Comparison of ENCODE assay signal across 8 cellular contexts in the genomic region with DNA sequence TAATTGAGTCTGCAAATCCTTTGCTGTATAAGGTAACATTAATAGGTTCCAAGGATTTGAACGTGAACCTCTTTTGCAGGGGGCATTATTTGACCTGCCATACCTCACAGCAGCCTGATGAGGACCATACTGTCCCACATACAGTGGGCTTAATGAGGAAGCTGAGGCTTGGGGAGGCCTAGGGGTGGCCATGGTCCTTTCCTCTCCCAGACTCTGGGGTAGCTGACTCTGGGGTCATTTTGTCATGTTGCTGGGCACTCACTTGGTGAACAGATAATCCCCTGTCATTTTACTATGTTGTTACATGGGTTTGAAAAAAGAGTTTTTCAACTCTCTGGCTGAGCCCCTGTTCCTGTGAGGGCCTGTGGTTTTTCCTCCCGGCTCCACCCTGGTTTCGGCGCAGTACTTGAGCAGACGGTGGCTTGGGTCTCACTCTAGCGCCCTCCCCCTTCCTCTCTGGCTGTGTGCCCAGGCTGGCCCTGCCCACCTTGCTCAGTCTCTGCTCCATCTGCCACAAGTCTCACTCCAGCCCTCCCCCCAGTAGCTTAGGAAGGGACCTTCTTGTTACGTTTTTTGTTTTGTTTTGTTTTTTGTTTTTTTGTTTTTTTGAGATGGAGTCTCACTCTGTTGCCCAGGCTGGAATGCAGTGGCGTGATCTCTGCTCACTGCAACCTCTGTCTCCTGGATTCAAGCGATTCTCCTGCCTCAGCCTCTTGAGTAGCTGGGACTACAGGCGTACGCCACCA. TPM values are rescaled to one million over a fixed set of nuclear protein-coding genes. Genes with fewer than 3 reads are reported as not detected.
DNase-seq lines count a peak whose midpoint lies in the region; ATAC-seq, FAIRE-seq and TF ChIP-seq lines count a peak whose summit lies in the region.

No MANE protein-coding gene starts in this region.

- H3K36me3 Mint-ChIP-seq in activated CD4-positive, alpha-beta T cell treated with anti-CD3 and anti-CD28 coated beads for 36 hours (ENCODE audit: low read depth) = peaks cover 7% of the 10 kb centered on the region
- no peaks in the 10 kb centered on the region for H3K36me3 Mint-ChIP-seq in osteocyte (ENCODE audit: unreplicated experiment)

- peak overlapping the region; percentile 69 for H3K4me3 Mint-ChIP-seq in activated CD4-positive, alpha-beta T cell treated with anti-CD3 and anti-CD28 coated beads for 36 hours
- H3K4me3 Mint-ChIP-seq in osteocyte (ENCODE audit: unreplicated experiment) = peak overlapping the region; percentile 3

- BruUV-seq in endothelial cell of umbilical vein (replicated peaks; lab: Mats Ljungman, UMichigan) = no TSS peak

- peaks cover 20% of the 10 kb centered on the region for H3K4me1 ChIP-seq in endothelial cell of umbilical vein (ENCODE audit: control insufficient read depth, extremely low read depth, insufficient read depth, low read length)

- no peaks in the 10 kb centered on the region for H3K9me1 ChIP-seq in endothelial cell of umbilical vein (replicated peaks; ENCODE audit: control insufficient read depth, extremely low read depth, insufficient read depth, low read length)

- peak overlapping the region; percentile 96 for H3K27ac Mint-ChIP-seq in activated CD4-positive, alpha-beta T cell treated with anti-CD3 and anti-CD28 coated beads for 36 hours
- peak overlapping the region; percentile 42 for H3K27ac Mint-ChIP-seq in osteocyte (ENCODE audit: unreplicated experiment)

- no peak overlapping the region for H3K9ac ChIP-seq in endothelial cell of umbilical vein (replicated peaks; ENCODE audit: extremely low read depth, insufficient read depth, low read length)

- peaks cover 3% of the 10 kb centered on the region for H3K36me3 ChIP-seq in GM06990 (ENCODE audit: control insufficient read depth, insufficient read depth, low read length)
- no peaks in the 10 kb centered on the region for H3K36me3 ChIP-seq in endothelial cell of umbilical vein (ENCODE audit: control insufficient read depth in 2 of 2, extremely low read depth in 1 of 2, insufficient read depth in 2 of 2, low read length in 2 of 2)

- H3K79me2 ChIP-seq in endothelial cell of umbilical vein (ENCODE audit: control insufficient read depth, insufficient read depth, low read length) = peaks cover 29% of the 10 kb centered on the region

- H3K27me3 ChIP-seq in GM06990 (replicated peaks; ENCODE audit: control insufficient read depth, insufficient read depth, low read length) (no peaks in the 10 kb centered on the region), endothelial cell of umbilical vein (ENCODE audit: control insufficient read depth in 2 of 2, insufficient read depth in 2 of 2, low read length in 2 of 2) (no peaks in the 10 kb centered on the region)

- intact Hi-C loops in activated CD4-positive, alpha-beta T cell treated with anti-CD3 and anti-CD28 coated beads for 36 hours (cut with DNase I, micrococcal nuclease) = loop anchor here (1.0 to 10.0 kb wide), 9 partner anchors 9 to 1931 kb away; a partner anchor contains a TSS
- intact Hi-C loops in endothelial cell of umbilical vein (cut with micrococcal nuclease) = no loop called here

- TF ChIP-seq CTCF in GM06990 (IDR thresholded peaks at IDR 0.05; ENCODE audit: insufficient read depth, low read length, poor library complexity, severe bottlenecking) (peak; percentile 2), endothelial cell of umbilical vein (IDR thresholded peaks at IDR 0.05; ENCODE audit: extremely low read depth in 1 of 2, insufficient read depth in 1 of 2, low read depth in 1 of 2, low read length in 2 of 2) (no peak), osteocyte (IDR thresholded peaks at IDR 0.05) (no peak)

- FAIRE-seq in endothelial cell of umbilical vein (lab: Jason Lieb, UNC) = peak; percentile 87

- no peak for TF ChIP-seq POLR2A in endothelial cell of umbilical vein (IDR thresholded peaks at IDR 0.05; ENCODE audit: low read depth, low read length)

- peak overlapping the region; percentile 46 for H3K27ac ChIP-seq in endothelial cell of umbilical vein (ENCODE audit: insufficient read depth, low read depth, low read length)

- H2AFZ ChIP-seq in endothelial cell of umbilical vein (ENCODE audit: low read depth, low read length) = peak overlapping the region; percentile 23

- H3K4me1 Mint-ChIP-seq in activated CD4-positive, alpha-beta T cell treated with anti-CD3 and anti-CD28 coated beads for 36 hours = peaks cover 90% of the 10 kb centered on the region
- peaks cover 18% of the 10 kb centered on the region for H3K4me1 Mint-ChIP-seq in osteocyte (ENCODE audit: unreplicated experiment)

- CTCF ChIA-PET in activated CD4-positive, alpha-beta T cell treated with anti-CD3 and anti-CD28 coated beads for 36 hours (lab: Charles Lee) = interaction anchor here (0.5 to 4.9 kb wide), 8 partner anchors 8 to 387 kb away, joined by 3 to 33 read pairs (median 4); a partner anchor contains a TSS
- CTCF ChIA-PET in endothelial cell of umbilical vein (lab: Charles Lee) = interaction anchor here (0.6 to 3.8 kb wide), 6 partner anchors 8 to 103 kb away, joined by 3 to 18 read pairs (median 6); no protein-coding TSS in a partner anchor

- H3K9me3 ChIP-seq in endothelial cell of umbilical vein (replicated peaks; ENCODE audit: control insufficient read depth, insufficient read depth, low read length) = no peaks in the 10 kb centered on the region

- peak; percentile 41 for ATAC-seq in HG02798 (IDR thresholded peaks at IDR 0.05; ENCODE audit: poor library complexity, unreplicated experiment)
- peak; percentile 16 for ATAC-seq in activated CD4-positive, alpha-beta T cell treated with anti-CD3 and anti-CD28 coated beads for 36 hours

- H3K4me3 ChIP-seq in GM06990 (replicated peaks; ENCODE audit: low read depth, low read length) (peak overlapping the region; percentile 49), endothelial cell of umbilical vein (replicated peaks in 1 of 3; ENCODE audit: insufficient read depth in 1 of 3, low read depth in 1 of 3, low read length in 3 of 3) (no peak overlapping the region)

- H4K20me1 ChIP-seq in endothelial cell of umbilical vein (replicated peaks; ENCODE audit: control insufficient read depth, extremely low read depth, insufficient read depth, low read length) = no peaks in the 10 kb centered on the region

- H3K9me3 Mint-ChIP-seq in activated CD4-positive, alpha-beta T cell treated with anti-CD3 and anti-CD28 coated beads for 36 hours (ENCODE audit: low read depth) = no peaks in the 10 kb centered on the region
- no peaks in the 10 kb centered on the region for H3K9me3 Mint-ChIP-seq in osteocyte (ENCODE audit: unreplicated experiment)

- dilution Hi-C loops in endothelial cell of umbilical vein (cut with MboI; ENCODE audit: extremely low pct_ligation_motif_present, low sequenced_read_pairs) = no loop called here

- DNase-seq in GM06990 (ENCODE audit: extremely low read depth, insufficient read length) (peak; percentile 87), NCI-H345 (lab: John Stamatoyannopoulos, UW) (peak; percentile 92), endothelial cell of umbilical vein (ENCODE audit: low read depth, low spot score) (peak; percentile 92), osteocyte (ENCODE audit: extremely low spot score, unreplicated experiment) (no peak), GOT3 (lab: John Stamatoyannopoulos, UW) (no peak), HuH-7 (ENCODE audit: low spot score) (no peak)
- peak; percentile 78 for DNase-seq in activated CD4-positive, alpha-beta T cell treated with anti-CD3 and anti-CD28 coated beads for 36 hours

- H3K27me3 Mint-ChIP-seq in activated CD4-positive, alpha-beta T cell treated with anti-CD3 and anti-CD28 coated beads for 36 hours = no peaks in the 10 kb centered on the region
- no peaks in the 10 kb centered on the region for H3K27me3 Mint-ChIP-seq in osteocyte (ENCODE audit: unreplicated experiment)

- POLR2A ChIA-PET in activated CD4-positive, alpha-beta T cell treated with anti-CD3 and anti-CD28 coated beads for 36 hours (lab: Charles Lee) = interaction anchor here (0.5 to 2.5 kb wide), 8 partner anchors 10 to 712 kb away, joined by 3 to 7 read pairs (median 3); no protein-coding TSS in a partner anchor
- POLR2A ChIA-PET in endothelial cell of umbilical vein (lab: Charles Lee) = no interaction called here

- peak overlapping the region; percentile 59 for H3K4me2 ChIP-seq in endothelial cell of umbilical vein (ENCODE audit: insufficient read depth, low read length)

TF ChIP-seq in endothelial cell of umbilical vein, 7 proteins besides CTCF, POLR2A, EP300 and RAD21:
- TF ChIP-seq POLR2AphosphoS5 (IDR thresholded peaks at IDR 0.05; ENCODE audit: insufficient read depth, low read depth, low read length) = peak; percentile 41
- TF ChIP-seq, protein P1, sequence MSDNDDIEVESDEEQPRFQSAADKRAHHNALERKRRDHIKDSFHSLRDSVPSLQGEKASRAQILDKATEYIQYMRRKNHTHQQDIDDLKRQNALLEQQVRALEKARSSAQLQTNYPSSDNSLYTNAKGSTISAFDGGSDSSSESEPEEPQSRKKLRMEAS (IDR thresholded peaks at IDR 0.05; ENCODE audit: insufficient read depth, insufficient read length) = no peak

RNA-seq across cellular contexts. Expression of a gene that starts 21.0 kb away (rescaled TPM):
- total RNA-seq in activated CD4-positive, alpha-beta T cell treated with anti-CD3 and anti-CD28 coated beads for 36 hours = 10 to 100 TPM; 29.1 to 33.0 TPM
- total RNA-seq in endothelial cell of umbilical vein = 25.7 and 28.8 TPM in 2 replicates
- polyA plus RNA-seq in endothelial cell of umbilical vein = 11.8 and 14.9 TPM in 2 replicates
- polyA plus RNA-seq in endothelial cell of umbilical vein (2011; cell fraction: cytosol; rRNA removed) = 14.0 and 14.6 TPM in 2 replicates
- polyA plus RNA-seq in endothelial cell of umbilical vein (2011; cell fraction: nucleus; rRNA removed) = 50.6 and 51.0 TPM in 2 replicates
- 16.6 and 18.4 TPM in 2 replicates for polyA plus RNA-seq in endothelial cell of umbilical vein (2012)
- polyA minus RNA-seq in endothelial cell of umbilical vein = 57.6 and 60.8 TPM in 2 replicates
- 21.2 TPM for polyA minus RNA-seq in endothelial cell of umbilical vein (2011; cell fraction: cytosol; rRNA and poly(A)+ RNA removed)
- polyA minus RNA-seq in endothelial cell of umbilical vein (2011; cell fraction: nucleus; rRNA and poly(A)+ RNA removed) = 66.5 and 77.4 TPM in 2 replicates
- 31.4 and 31.5 TPM in 2 replicates for total RNA-seq in osteocyte

Comparison
In these comparisons a context has a peak if more than half of its experiments do, and no peak if none do; other contexts are left out.
1. DNase-seq: peak in GM06990 (single experiment), NCI-H345 (single experiment), activated CD4-positive, alpha-beta T cell treated with anti-CD3 and anti-CD28 coated beads for 36 hours (single experiment) and endothelial cell of umbilical vein (single experiment); none in osteocyte (single experiment), GOT3 (single experiment) and HuH-7 (single experiment).